ENCODE assay signal across 25 cellular contexts in the genomic region with DNA sequence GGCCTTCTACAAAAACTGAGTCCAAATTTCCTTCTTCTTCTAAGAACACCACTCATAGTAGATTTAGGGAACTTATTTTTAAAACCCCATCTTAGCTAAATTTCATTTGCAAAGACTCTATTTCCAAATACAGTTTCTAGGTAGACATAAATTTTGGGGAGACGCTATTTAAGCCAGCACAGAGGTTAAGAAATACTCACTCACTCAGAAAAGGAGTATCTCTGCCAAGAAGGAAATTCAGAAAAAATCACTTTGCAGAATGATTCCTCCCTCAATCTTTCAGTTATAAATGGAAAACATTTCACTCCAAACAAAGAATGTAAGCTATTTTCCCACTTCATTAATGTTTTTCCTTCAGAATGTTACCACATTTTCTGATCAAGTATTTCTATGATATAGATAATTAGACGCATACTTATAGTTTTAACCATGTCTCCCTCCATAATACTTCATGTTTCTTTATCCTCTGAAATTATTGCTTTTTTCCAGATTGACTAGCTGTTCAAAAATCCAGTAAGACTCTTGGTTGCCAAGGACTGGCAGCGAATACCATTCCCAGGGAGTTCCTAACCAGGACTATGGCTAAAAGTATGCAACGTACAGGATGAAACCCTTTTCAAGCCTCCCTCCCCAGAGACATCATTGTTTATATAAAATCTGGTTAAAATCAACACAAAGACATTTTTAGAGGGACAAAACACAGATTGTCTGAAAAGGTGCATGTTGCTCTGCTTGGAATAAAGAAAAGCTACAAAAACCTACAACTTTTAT. TPM values are rescaled to one million over a fixed set of nuclear protein-coding genes. Genes with fewer than 3 reads are reported as not detected.
DNase-seq lines count a peak whose midpoint lies in the region; ATAC-seq and TF ChIP-seq lines count a peak whose summit lies in the region.
"Had no signal": no experiment of that assay in that cellular context is flagged by ENCODE, and none has a peak within 500 bp of the region (broad histone marks: within the 10 kb centered on the region; RNA-seq: fewer than 3 reads in every experiment).

No MANE protein-coding gene starts in this region.

- H3K27me3 Mint-ChIP-seq in GM23338 (ENCODE audit: insufficient read depth, low read depth, poor library complexity), result peaks cover 6% of the 10 kb centered on the region
- H3K27me3 Mint-ChIP-seq in activated CD8-positive, alpha-beta T cell treated with anti-CD3 and anti-CD28 coated beads for 36 hours, result peaks cover 2% of the 10 kb centered on the region

- H3K79me2 ChIP-seq in GM23338 (replicated peaks; ENCODE audit: insufficient read depth), result no peaks in the 10 kb centered on the region
- no peaks in the 10 kb centered on the region for H3K79me2 ChIP-seq in PC-9 (ENCODE audit: low read depth)

- no peak for TF ChIP-seq CTCF in GM23338 (conservative IDR thresholded peaks at IDR 0.05; ENCODE audit: low read depth in 2 of 2)
- TF ChIP-seq CTCF in omental fat pad (IDR thresholded peaks at IDR 0.05), result no peak
- TF ChIP-seq CTCF in suprapubic skin (IDR thresholded peaks at IDR 0.05), result no peak
- no peak for TF ChIP-seq CTCF in PC-9 (conservative IDR thresholded peaks at IDR 0.05)
- TF ChIP-seq CTCF in activated CD8-positive, alpha-beta T cell treated with anti-CD3 and anti-CD28 coated beads for 36 hours (IDR thresholded peaks at IDR 0.05), result no peak
- TF ChIP-seq CTCF in tibial nerve (IDR thresholded peaks at IDR 0.05), result no peak

- 50% methylated on average over 4 of the region's 4 CpGs for WGBS in suprapubic skin
- WGBS in tibial nerve, 2 donors, result 57 to 59% methylated on average over 4 of the region's 4 CpGs

- H3K9me2 ChIP-seq in GM23338 (ENCODE audit: insufficient read depth), result peaks cover 22% of the 10 kb centered on the region; the same call in 1 of the 2 replicates
- H3K9me2 ChIP-seq in PC-9 (ENCODE audit: insufficient read depth), result no peaks in the 10 kb centered on the region

- no peak overlapping the region for H3K4me3 ChIP-seq in GM23338
- H3K4me3 ChIP-seq in suprapubic skin, result no peak overlapping the region
- H3K4me3 ChIP-seq in PC-9, result no peak overlapping the region
- no peak overlapping the region for H3K4me3 ChIP-seq in tibial nerve
- H3K4me3 ChIP-seq: HAP-1, K562, SK-N-MC had no signal

- H3K9me3 Mint-ChIP-seq in GM23338, result no peaks in the 10 kb centered on the region; the same call in 2 of the 3 replicates
- no peaks in the 10 kb centered on the region for H3K9me3 Mint-ChIP-seq in activated CD8-positive, alpha-beta T cell treated with anti-CD3 and anti-CD28 coated beads for 36 hours

- H4K20me1 ChIP-seq in GM23338 (replicated peaks; ENCODE audit: insufficient read depth) (no peaks in the 10 kb centered on the region), PC-9 (ENCODE audit: insufficient read depth) (no peaks in the 10 kb centered on the region)

- ATAC-seq in GM23338 (no peak), omental fat pad (ENCODE audit: low FRiP score) (peak; percentile 57)
- ATAC-seq in activated CD8-positive, alpha-beta T cell treated with anti-CD3 and anti-CD28 coated beads for 36 hours, result no peak
- ATAC-seq: HepG2, K562 had no signal

- intact Hi-C loops in PC-9 (cut with micrococcal nuclease; ENCODE audit: unreplicated experiment), result no loop called here
- intact Hi-C loops in activated CD8-positive, alpha-beta T cell treated with anti-CD3 and anti-CD28 coated beads for 36 hours (cut with micrococcal nuclease), result no loop called here

- peaks cover 3% of the 10 kb centered on the region; the same call in 1 of the 3 replicates for H3K36me3 Mint-ChIP-seq in GM23338 (ENCODE audit: low read depth)
- no peaks in the 10 kb centered on the region for H3K36me3 Mint-ChIP-seq in activated CD8-positive, alpha-beta T cell treated with anti-CD3 and anti-CD28 coated beads for 36 hours (ENCODE audit: low read depth)

- no peaks in the 10 kb centered on the region for H3F3A ChIP-seq in GM23338 (replicated peaks; ENCODE audit: low read depth)
- H3F3A ChIP-seq in PC-9 (ENCODE audit: insufficient read depth, low read depth), result no peaks in the 10 kb centered on the region

- H3K4me2 ChIP-seq in GM23338 (no peak overlapping the region), PC-9 (no peak overlapping the region)

- no TSS peak for BruUV-seq in PC-9 (replicated peaks; lab: Mats Ljungman, UMichigan)

- DNase-seq in AG08395 (ENCODE audit: low spot score), result peak; percentile 38
- no peak for DNase-seq in GM23338 (ENCODE audit: low spot score)
- DNase-seq in fibroblast of peridontal ligament (ENCODE audit: extremely low read depth), result peak; percentile 59
- no peak for DNase-seq in omental fat pad (ENCODE audit: low spot score)
- DNase-seq in suprapubic skin (ENCODE audit: low spot score in 2 of 2), result no peak
- DNase-seq in PC-9, result no peak
- DNase-seq in activated CD8-positive, alpha-beta T cell treated with anti-CD3 and anti-CD28 coated beads for 36 hours, result no peak
- DNase-seq in tibial nerve (ENCODE audit: low spot score in 2 of 2), result no peak
- DNase-seq: ACHN, NCI-H1092 treated with DMSO at 0.1 percent for 48 hours, NCI-H1436 treated with DMSO at 0.1 percent for 48 hours, NCI-H2029, NCI-H226, NCI-H510A treated with DMSO at 0.1 percent for 48 hours, NCI-H748 treated with DMSO at 0.1 percent for 48 hours, SHP77 treated with DMSO at 0.1 percent for 48 hours had no signal

- CTCF ChIA-PET in PC-9 (lab: Charles Lee), result no interaction called here
- CTCF ChIA-PET in activated CD8-positive, alpha-beta T cell treated with anti-CD3 and anti-CD28 coated beads for 36 hours (lab: Charles Lee), result no interaction called here

- H3K4me1 Mint-ChIP-seq in GM23338, result peaks cover 9% of the 10 kb centered on the region
- H3K4me1 Mint-ChIP-seq in activated CD8-positive, alpha-beta T cell treated with anti-CD3 and anti-CD28 coated beads for 36 hours (ENCODE audit: low read depth), result no peaks in the 10 kb centered on the region

- no peak overlapping the region for H3K27ac Mint-ChIP-seq in GM23338
- H3K27ac Mint-ChIP-seq in activated CD8-positive, alpha-beta T cell treated with anti-CD3 and anti-CD28 coated beads for 36 hours, result no peak overlapping the region

- no peak overlapping the region for H3K4me3 Mint-ChIP-seq in GM23338
- H3K4me3 Mint-ChIP-seq in activated CD8-positive, alpha-beta T cell treated with anti-CD3 and anti-CD28 coated beads for 36 hours, result no peak overlapping the region

- POLR2A ChIA-PET in PC-9 (lab: Charles Lee; ENCODE audit: unreplicated experiment), result no interaction called here
- POLR2A ChIA-PET in activated CD8-positive, alpha-beta T cell treated with anti-CD3 and anti-CD28 coated beads for 36 hours (lab: Charles Lee), result no interaction called here

- H3K36me3 ChIP-seq in GM23338 (ENCODE audit: insufficient read depth) (no peaks in the 10 kb centered on the region), suprapubic skin (no peaks in the 10 kb centered on the region), PC-9 (ENCODE audit: low read depth) (no peaks in the 10 kb centered on the region), tibial nerve (no peaks in the 10 kb centered on the region)
- H3K36me3 ChIP-seq: HAP-1 had no signal

- H3K27ac ChIP-seq in GM23338 (ENCODE audit: low read depth), result no peak overlapping the region
- no peak overlapping the region for H3K27ac ChIP-seq in suprapubic skin
- no peak overlapping the region for H3K27ac ChIP-seq in PC-9
- no peak overlapping the region for H3K27ac ChIP-seq in tibial nerve
- H3K27ac ChIP-seq: 22Rv1, C4-2B, HL-60, RWPE1, SK-N-MC had no signal

- H3K27me3 ChIP-seq in GM23338 (ENCODE audit: insufficient read depth), result no peaks in the 10 kb centered on the region
- no peaks in the 10 kb centered on the region for H3K27me3 ChIP-seq in suprapubic skin
- peaks cover 30% of the 10 kb centered on the region; the same call in 1 of the 2 replicates for H3K27me3 ChIP-seq in PC-9 (ENCODE audit: insufficient read depth, low read depth)
- no peaks in the 10 kb centered on the region for H3K27me3 ChIP-seq in tibial nerve

- H3K9me3 ChIP-seq in suprapubic skin, result no peaks in the 10 kb centered on the region
- no peaks in the 10 kb centered on the region for H3K9me3 ChIP-seq in PC-9 (ENCODE audit: insufficient read depth, low read depth)
- H3K9me3 ChIP-seq in tibial nerve, result no peaks in the 10 kb centered on the region
- H3K9me3 ChIP-seq: HAP-1 had no signal

- H2AFZ ChIP-seq in GM23338 (peak overlapping the region; percentile 4; the same call in 1 of the 2 replicates), PC-9 (no peak overlapping the region)

- peaks cover 9% of the 10 kb centered on the region; the same call in 1 of the 2 replicates for H3K4me1 ChIP-seq in GM23338 (ENCODE audit: insufficient read depth)
- H3K4me1 ChIP-seq in suprapubic skin, result no peaks in the 10 kb centered on the region
- H3K4me1 ChIP-seq in PC-9 (replicated peaks; ENCODE audit: insufficient read depth), result no peaks in the 10 kb centered on the region
- peaks cover 0 to 11% (median 0%) of the 10 kb centered on the region in 4 donors for H3K4me1 ChIP-seq in tibial nerve
- H3K4me1 ChIP-seq: HAP-1 had no signal

- TF ChIP-seq POLR2A in suprapubic skin (IDR thresholded peaks at IDR 0.05), result no peak
- TF ChIP-seq POLR2A in tibial nerve (IDR thresholded peaks at IDR 0.05), result no peak

- TF ChIP-seq EP300 in suprapubic skin (IDR thresholded peaks at IDR 0.05), result no peak
- no peak for TF ChIP-seq EP300 in tibial nerve (IDR thresholded peaks at IDR 0.05)

TF ChIP-seq in GM23338, 12 proteins besides CTCF, POLR2A, EP300 and RAD21 (continues in another document):
- TF ChIP-seq POLR2AphosphoS5 (IDR thresholded peaks at IDR 0.05; ENCODE audit: low read depth) (no peak), NANOG (IDR thresholded peaks at IDR 0.05; ENCODE audit: borderline replicate concordance) (no peak), EZH2phosphoT487 (IDR thresholded peaks at IDR 0.05; ENCODE audit: unreplicated experiment) (no peak)

RNA-seq across cellular contexts. Expression of gene RXFP2, which starts 52.5 kb away (rescaled TPM):
- total RNA-seq in GM23338 (2014; rRNA removed; shearing (Covaris generic)), result not detected in 2 replicates
- not detected in 2 replicates for polyA plus RNA-seq in GM23338 (2016; fragmentation: Nextera tagmentation; extraction: Ambion mirVana)
- total RNA-seq in omental fat pad, result under 1 TPM in 1 of 4 donors, not detected in 3; 0.63 TPM
- total RNA-seq in suprapubic skin, result under 1 TPM in 1 of 4 donors, not detected in 3; 0.25 TPM
- total RNA-seq in PC-9 (2021), result not detected in 2 replicates
- total RNA-seq in activated CD8-positive, alpha-beta T cell treated with anti-CD3 and anti-CD28 coated beads for 36 hours, result not detected
- 1 to 10 TPM in 2 of 4 donors, not detected in 2; 1.0 to 2.2 TPM for total RNA-seq in tibial nerve
- total RNA-seq: HepG2, HT-29, K562 had no signal
- polyA plus RNA-seq: HepG2, K562 had no signal

Comparison
In these comparisons a context has a peak if more than half of its experiments do, and no peak if none do; other contexts are left out.
1. DNase-seq: peak in AG08395 (single experiment) and fibroblast of peridontal ligament (single experiment); none in GM23338 (single experiment), omental fat pad (single experiment), suprapubic skin (0 of 2), PC-9 (0 of 2), activated CD8-positive, alpha-beta T cell treated with anti-CD3 and anti-CD28 coated beads for 36 hours (single experiment) and tibial nerve (0 of 2).